In genomic region chr15:89043031-89044002, GRCh38 we compare ENCODE assay signal across 1 cellular context.
A peak's percentile ranks its signal among the peaks of the same experiment; 100 is the strongest.
TF ChIP-seq lines count a peak whose summit lies in the region.

No MANE protein-coding gene starts in this region.

TF ChIP-seq in HEK293, 187 proteins besides CTCF, POLR2A, EP300 and RAD21 (continued from another document):
- TF ChIP-seq ZNF280D (tag by site-specific recombination; IDR thresholded peaks at IDR 0.05) (no peak), ZNF449 (tag by site-specific recombination; IDR thresholded peaks at IDR 0.05) (no peak), ZNF146 (tag by site-specific recombination; IDR thresholded peaks at IDR 0.05) (no peak), ZIC2 (tag by site-specific recombination; IDR thresholded peaks at IDR 0.05) (no peak), ZNF518A (tag by site-specific recombination; conservative IDR thresholded peaks at IDR 0.05; ENCODE audit: low read depth) (no peak), ZBTB48 (tag by site-specific recombination; IDR thresholded peaks at IDR 0.05) (no peak), ZFP69B (tag by site-specific recombination; IDR thresholded peaks at IDR 0.05) (no peak), ZNF133 (tag by site-specific recombination; IDR thresholded peaks at IDR 0.05) (no peak), ZNF350 (tag by site-specific recombination; IDR thresholded peaks at IDR 0.05) (no peak), PRDM2 (tag by site-specific recombination; IDR thresholded peaks at IDR 0.05; ENCODE audit: borderline replicate concordance) (no peak), ZNF398 (tag by site-specific recombination; IDR thresholded peaks at IDR 0.05) (peak; percentile 41), GLIS1 (tag by site-specific recombination; IDR thresholded peaks at IDR 0.05) (no peak), ZFHX2 (tag by site-specific recombination; conservative IDR thresholded peaks at IDR 0.05) (peak; percentile 62), ZNF24 (tag by site-specific recombination; IDR thresholded peaks at IDR 0.05) (no peak), ZNF629 (tag by site-specific recombination; IDR thresholded peaks at IDR 0.05) (no peak), ZNF513 (tag by site-specific recombination; IDR thresholded peaks at IDR 0.05) (peak; percentile 78), REST (tag by site-specific recombination; IDR thresholded peaks at IDR 0.05) (no peak), ZNF2 (tag by site-specific recombination; IDR thresholded peaks at IDR 0.05) (no peak), ZNF768 (tag by site-specific recombination; IDR thresholded peaks at IDR 0.05) (no peak), MYNN (tag by site-specific recombination; IDR thresholded peaks at IDR 0.05; ENCODE audit: borderline replicate concordance) (no peak)
